27 cellular contexts compared by ENCODE assay signal in genomic region chr15:101805605-101806345, GRCh38. TPM values are rescaled to one million over a fixed set of nuclear protein-coding genes. Genes with fewer than 3 reads are reported as not detected.
DNase-seq lines count a peak whose midpoint lies in the region; ATAC-seq, FAIRE-seq and TF ChIP-seq lines count a peak whose summit lies in the region.
"Had no signal": no experiment of that assay in that cellular context is flagged by ENCODE, and none has a peak within 500 bp of the region (broad histone marks: within the 10 kb centered on the region; RNA-seq: fewer than 3 reads in every experiment).

No MANE protein-coding gene starts in this region.

- FAIRE-seq in RCC 7860 (lab: Jason Lieb, UNC), result no peak
- FAIRE-seq: GM18507, H54 had no signal

- H3K79me1 ChIP-seq in IMR-90 (ENCODE audit: low read depth in 1 of 2, low read length in 2 of 2), result no peaks in the 10 kb centered on the region

- CTCF ChIA-PET in IMR-90 (lab: Yijun Ruan, JAX), result no interaction called here
- CTCF ChIA-PET in naive thymus-derived CD4-positive, alpha-beta T cell (lab: Charles Lee), result no interaction called here

- no peak overlapping the region for H2AK9ac ChIP-seq in IMR-90 (replicated peaks; ENCODE audit: low read depth, low read length, poor library complexity)

- peak overlapping the region; percentile 92; the same call in 2 of the 3 replicates for H2BK15ac ChIP-seq in IMR-90 (ENCODE audit: low read depth, low read length)

- H3K9me1 ChIP-seq in IMR-90 (ENCODE audit: insufficient read depth, low read length), result 0 out of 2 replicates have a peak, but pooled peaks cover 3% of the 10 kb centered on the region

- TF ChIP-seq RAD21 in IMR-90 (IDR thresholded peaks at IDR 0.05; ENCODE audit: low read length), result no peak

- TF ChIP-seq CTCF in IMR-90 (conservative IDR thresholded peaks at IDR 0.05; ENCODE audit: low read depth, low read length) (no peak), epithelial cell of esophagus (IDR thresholded peaks at IDR 0.05; ENCODE audit: insufficient read depth, low read depth, low read length, missing control alignments) (no peak)

- dilution Hi-C loops in IMR-90 (cut with HindIII; ENCODE audit: low sequenced_read_pairs, unreplicated experiment), result no loop called here

- intact Hi-C loops in IMR-90 (cut with micrococcal nuclease), result no loop called here
- intact Hi-C loops in naive thymus-derived CD4-positive, alpha-beta T cell (cut with micrococcal nuclease), result no loop called here

- peak overlapping the region; percentile 68 for H3K18ac ChIP-seq in IMR-90 (ENCODE audit: low read depth, low read length)

- no peak overlapping the region for H3K27ac Mint-ChIP-seq in naive thymus-derived CD4-positive, alpha-beta T cell
- H3K27ac Mint-ChIP-seq: IgD-negative memory B cell had no signal

- H3K14ac ChIP-seq in IMR-90 (replicated peaks; ENCODE audit: low read depth, low read length), result peak overlapping the region; percentile 24

- H3K9me3 Mint-ChIP-seq in naive thymus-derived CD4-positive, alpha-beta T cell, result peaks cover 0 to 2% (median 0%) of the 10 kb centered on the region in 11 donors

- H3K4me1 Mint-ChIP-seq in naive thymus-derived CD4-positive, alpha-beta T cell, result no peaks in the 10 kb centered on the region

- H3K4me3 ChIP-seq in IMR-90 (ENCODE audit: insufficient read depth, low read depth, low read length), result no peak overlapping the region
- H3K4me3 ChIP-seq in epithelial cell of esophagus (ENCODE audit: low read length), result no peak overlapping the region
- H3K4me3 ChIP-seq in naive thymus-derived CD4-positive, alpha-beta T cell (ENCODE audit: low read length), result no peak overlapping the region
- no peak overlapping the region for H3K4me3 ChIP-seq in MG63

- POLR2A ChIA-PET in IMR-90 (lab: Charles Lee; ENCODE audit: unreplicated experiment), result no interaction called here
- POLR2A ChIA-PET in naive thymus-derived CD4-positive, alpha-beta T cell (lab: Charles Lee), result no interaction called here

- H4K5ac ChIP-seq in IMR-90 (ENCODE audit: low read depth, low read length), result no peak overlapping the region; the same call in 1 of the 2 replicates

- no peak overlapping the region for H3K56ac ChIP-seq in IMR-90 (ENCODE audit: extremely low read depth, insufficient read depth, low read length)

- H3K4ac ChIP-seq in IMR-90 (ENCODE audit: low read depth, low read length), result peak overlapping the region; percentile 69

- H4K91ac ChIP-seq in IMR-90 (ENCODE audit: insufficient read depth, low read depth, low read length), result peak overlapping the region; percentile 59; the same call in 1 of the 2 replicates

- H3K23ac ChIP-seq in IMR-90 (ENCODE audit: low read depth, low read length), result no peak overlapping the region; the same call in 1 of the 2 replicates

- peaks cover 0 to 4% (median 0%) of the 10 kb centered on the region in 5 donors for H3K36me3 Mint-ChIP-seq in naive thymus-derived CD4-positive, alpha-beta T cell
- H3K36me3 Mint-ChIP-seq: IgD-negative memory B cell had no signal

- no peaks in the 10 kb centered on the region for H4K20me1 ChIP-seq in IMR-90 (ENCODE audit: insufficient read depth, low read length)

- H3K36me3 ChIP-seq in IMR-90 (ENCODE audit: control insufficient read depth, insufficient read depth, low read length) (no peaks in the 10 kb centered on the region), MG63 (no peaks in the 10 kb centered on the region)
- H3K36me3 ChIP-seq in naive thymus-derived CD4-positive, alpha-beta T cell (ENCODE audit: control insufficient read depth in 2 of 3, insufficient read depth in 3 of 3, low read length in 3 of 3), result no peaks in the 10 kb centered on the region

- H2BK20ac ChIP-seq in IMR-90 (ENCODE audit: low read depth, low read length), result no peak overlapping the region; the same call in none of the 2 replicates

- H3K4me2 ChIP-seq in IMR-90 (ENCODE audit: low read depth, low read length), result no peak overlapping the region
- H3K4me2 ChIP-seq: SK-N-SH had no signal

- 100% methylated on average over 2 of the region's 6 CpGs; no CpG with 5 or more reads in 1 of the 2 experiments for WGBS in IMR-90 (ENCODE audit: extremely low coverage in 2 of 2, insufficient read length in 1 of 2), 2 experiments

- H4K8ac ChIP-seq in IMR-90 (ENCODE audit: low read depth in 2 of 2, low read length in 2 of 2), result peak overlapping the region in 1 of 2 experiments; percentile 37; a peak in 1 of 4 replicates

- H3K9me3 ChIP-seq in IMR-90 (ENCODE audit: control insufficient read depth, insufficient read depth, low read length) (0 out of 2 replicates have a peak, but pooled peaks cover 2% of the 10 kb centered on the region), MG63 (no peaks in the 10 kb centered on the region; the same call in 1 of the 2 replicates)
- H3K9me3 ChIP-seq in naive thymus-derived CD4-positive, alpha-beta T cell (ENCODE audit: control insufficient read depth in 2 of 3, low read length in 3 of 3), result no peaks in the 10 kb centered on the region
- H3K9me3 ChIP-seq: SK-N-SH had no signal

- H3K27me3 Mint-ChIP-seq in naive thymus-derived CD4-positive, alpha-beta T cell, result peaks cover 6 to 48% (median 37%) of the 10 kb centered on the region in 5 donors

- BruUV-seq in IMR-90 (replicated peaks; lab: Mats Ljungman, UMichigan), result no TSS peak

- H3K4me3 Mint-ChIP-seq in naive thymus-derived CD4-positive, alpha-beta T cell, result no peak overlapping the region
- H3K4me3 Mint-ChIP-seq: IgD-negative memory B cell had no signal

- H3K9ac ChIP-seq in IMR-90 (ENCODE audit: low read depth, low read length), result no peak overlapping the region
- H3K9ac ChIP-seq: SK-N-SH had no signal

- peaks cover 11% of the 10 kb centered on the region for H3K4me1 ChIP-seq in IMR-90 (ENCODE audit: control insufficient read depth, insufficient read depth, low read length)
- no peaks in the 10 kb centered on the region for H3K4me1 ChIP-seq in naive thymus-derived CD4-positive, alpha-beta T cell (ENCODE audit: control insufficient read depth in 2 of 2, insufficient read depth in 2 of 2, low read length in 2 of 2)

- no peak overlapping the region; the same call in 1 of the 2 replicates for H3K27ac ChIP-seq in IMR-90 (ENCODE audit: insufficient read depth, low read length)
- H3K27ac ChIP-seq in naive thymus-derived CD4-positive, alpha-beta T cell (ENCODE audit: low read depth, low read length), result no peak overlapping the region

- H2BK120ac ChIP-seq in IMR-90 (ENCODE audit: low read depth, low read length), result peak overlapping the region; percentile 84

- peak overlapping the region; percentile 66 for H2BK5ac ChIP-seq in IMR-90 (ENCODE audit: low read depth, low read length, poor library complexity, severe bottlenecking)

- H3K27me3 ChIP-seq in IMR-90 (ENCODE audit: control insufficient read depth, insufficient read depth, low read length) (no peaks in the 10 kb centered on the region), MG63 (no peaks in the 10 kb centered on the region)
- no peaks in the 10 kb centered on the region for H3K27me3 ChIP-seq in naive thymus-derived CD4-positive, alpha-beta T cell (ENCODE audit: control insufficient read depth in 2 of 2, insufficient read depth in 2 of 2, low read length in 2 of 2)

- TF ChIP-seq POLR2A in IMR-90 (IDR thresholded peaks at IDR 0.05; ENCODE audit: low read depth, low read length), result no peak

- ATAC-seq in IMR-90 (ENCODE audit: low read depth) (no peak), HG02884 (IDR thresholded peaks at IDR 0.05; ENCODE audit: unreplicated experiment) (no peak)
- no peak for ATAC-seq in naive thymus-derived CD4-positive, alpha-beta T cell
- ATAC-seq: Panc1 had no signal

- H2AFZ ChIP-seq in IMR-90 (replicated peaks; ENCODE audit: low read length, poor library complexity), result no peak overlapping the region

- in situ Hi-C loops in IMR-90 (cut with MboI; ENCODE audit: low sequenced_read_pairs), result no loop called here

- H2AK5ac ChIP-seq in IMR-90 (ENCODE audit: low read depth, low read length), result peak overlapping the region; percentile 60

- DNase-seq in ELR (ENCODE audit: low read depth) (peak; percentile 2), IMR-90 (no peak), RCC 7860 (ENCODE audit: low spot score) (peak; percentile 15), epithelial cell of esophagus (ENCODE audit: low read depth) (peak; percentile 29), ureter (ENCODE audit: low spot score) (no peak), MG63 (no peak)
- no peak for DNase-seq in naive thymus-derived CD4-positive, alpha-beta T cell
- DNase-seq: Calu3, DMS79 treated with DMSO at 0.1 percent for 48 hours, Karpas-422, NCI-H1092, NCI-H1417 treated with DMSO at 0.1 percent for 48 hours, NCI-H1694 treated with DMSO at 0.1 percent for 48 hours, NCI-H2081, NCI-H2227 treated with DMSO at 0.1 percent for 48 hours, NCI-H526 treated with DMSO at 0.1 percent for 48 hours, SIG-M5, SK-N-SH, SW 1271 had no signal

TF ChIP-seq in IMR-90, 13 proteins besides CTCF, POLR2A, EP300 and RAD21 (continues in another document):
- TF ChIP-seq RCOR1 (IDR thresholded peaks at IDR 0.05; ENCODE audit: insufficient replicate concordance, low read length) (no peak), ELK1 (IDR thresholded peaks at IDR 0.05; ENCODE audit: borderline replicate concordance, low read depth, low read length) (no peak), RFX5 (IDR thresholded peaks at IDR 0.05; ENCODE audit: low read depth, low read length) (no peak), MAFK (IDR thresholded peaks at IDR 0.05; ENCODE audit: low read depth, low read length) (no peak)

RNA-seq across cellular contexts. Expression of gene OR4F6, which starts 2.5 kb away (rescaled TPM):
- total RNA-seq in IMR-90 (2012; rRNA removed) (not detected in 2 replicates), ureter (not detected)
- not detected in 2 replicates for polyA plus RNA-seq in IMR-90 (2012; rRNA removed)
- polyA plus RNA-seq in IMR-90 (2012; cell fraction: cytosol; rRNA removed), result not detected in 2 replicates
- not detected in 2 replicates for polyA plus RNA-seq in IMR-90 (2012; cell fraction: nucleus; rRNA removed; ENCODE audit: low replicate concordance)
- total RNA-seq in naive thymus-derived CD4-positive, alpha-beta T cell, result not detected
- not detected for polyA plus RNA-seq in naive thymus-derived CD4-positive, alpha-beta T cell
- not detected in 2 replicates for total RNA-seq in MG63 (2014; rRNA removed; shearing (Covaris generic); ENCODE audit: low replicate concordance)
- total RNA-seq: A172, Calu3, NCI-H460 had no signal
- polyA plus RNA-seq: BJ, IgD-negative memory B cell, SK-N-SH had no signal

RNA-seq across cellular contexts. Expression of gene OR4F15, which starts 6.2 kb away (rescaled TPM):
- total RNA-seq in IMR-90 (2012; rRNA removed), result 0.28 and 0.36 TPM in 2 replicates
- not detected in 2 replicates for polyA plus RNA-seq in IMR-90 (2012; rRNA removed)
- polyA plus RNA-seq in IMR-90 (2012; cell fraction: cytosol; rRNA removed), result not detected in 2 replicates
- 0.26 TPM in 1 of 2 replicates, not detected in the other for polyA plus RNA-seq in IMR-90 (2012; cell fraction: nucleus; rRNA removed; ENCODE audit: low replicate concordance)
- not detected for total RNA-seq in ureter
- total RNA-seq in naive thymus-derived CD4-positive, alpha-beta T cell, result under 1 TPM in 1 of 5 experiments, not detected in 4; 0.16 TPM
- polyA plus RNA-seq in naive thymus-derived CD4-positive, alpha-beta T cell, result not detected
- total RNA-seq in MG63 (2014; rRNA removed; shearing (Covaris generic); ENCODE audit: low replicate concordance), result not detected in 2 replicates
- total RNA-seq: A172, Calu3, NCI-H460 had no signal
- polyA plus RNA-seq: BJ, IgD-negative memory B cell, SK-N-SH had no signal

Comparison
In these comparisons a context has a peak if more than half of its experiments do, and no peak if none do; other contexts are left out.
1. DNase-seq: peak in ELR (single experiment), RCC 7860 (single experiment) and epithelial cell of esophagus (single experiment); none in IMR-90 (single experiment), ureter (single experiment), naive thymus-derived CD4-positive, alpha-beta T cell (0 of 9) and MG63 (single experiment).